In genomic region chr10:102247724-102248123, GRCh38 we compare ENCODE assay signal across 1 cellular context.
TF ChIP-seq lines count a peak whose summit lies in the region.

No MANE protein-coding gene starts in this region.

TF ChIP-seq in IMR-90, 13 proteins besides CTCF, POLR2A, EP300 and RAD21:
- no peak for TF ChIP-seq CEBPB (IDR thresholded peaks at IDR 0.05; ENCODE audit: low read depth, low read length)
- TF ChIP-seq USF2 (IDR thresholded peaks at IDR 0.05; ENCODE audit: low read depth, low read length), result no peak
- no peak for TF ChIP-seq SMC3 (IDR thresholded peaks at IDR 0.05; ENCODE audit: low read depth, low read length)
- TF ChIP-seq RFX5 (IDR thresholded peaks at IDR 0.05; ENCODE audit: low read depth, low read length), result no peak
- no peak for TF ChIP-seq BHLHE40 (IDR thresholded peaks at IDR 0.05; ENCODE audit: low read depth, low read length)
- no peak for TF ChIP-seq NFE2L2 (IDR thresholded peaks at IDR 0.05; ENCODE audit: low read depth, low read length)
- TF ChIP-seq CHD1 (IDR thresholded peaks at IDR 0.05; ENCODE audit: low read depth, low read length), result no peak
- no peak for TF ChIP-seq RCOR1 (IDR thresholded peaks at IDR 0.05; ENCODE audit: insufficient replicate concordance, low read length)
- TF ChIP-seq MXI1 (IDR thresholded peaks at IDR 0.05; ENCODE audit: borderline replicate concordance, low read depth, low read length), result no peak
- no peak for TF ChIP-seq ELK1 (IDR thresholded peaks at IDR 0.05; ENCODE audit: borderline replicate concordance, low read depth, low read length)
- TF ChIP-seq FOS (IDR thresholded peaks at IDR 0.05; ENCODE audit: low read depth, low read length), result no peak
- TF ChIP-seq MAFK (IDR thresholded peaks at IDR 0.05; ENCODE audit: low read depth, low read length), result no peak
- TF ChIP-seq MAZ (IDR thresholded peaks at IDR 0.05; ENCODE audit: borderline replicate concordance, low read depth, low read length), result no peak
